8 cellular contexts compared by ENCODE assay signal in the genomic region with DNA sequence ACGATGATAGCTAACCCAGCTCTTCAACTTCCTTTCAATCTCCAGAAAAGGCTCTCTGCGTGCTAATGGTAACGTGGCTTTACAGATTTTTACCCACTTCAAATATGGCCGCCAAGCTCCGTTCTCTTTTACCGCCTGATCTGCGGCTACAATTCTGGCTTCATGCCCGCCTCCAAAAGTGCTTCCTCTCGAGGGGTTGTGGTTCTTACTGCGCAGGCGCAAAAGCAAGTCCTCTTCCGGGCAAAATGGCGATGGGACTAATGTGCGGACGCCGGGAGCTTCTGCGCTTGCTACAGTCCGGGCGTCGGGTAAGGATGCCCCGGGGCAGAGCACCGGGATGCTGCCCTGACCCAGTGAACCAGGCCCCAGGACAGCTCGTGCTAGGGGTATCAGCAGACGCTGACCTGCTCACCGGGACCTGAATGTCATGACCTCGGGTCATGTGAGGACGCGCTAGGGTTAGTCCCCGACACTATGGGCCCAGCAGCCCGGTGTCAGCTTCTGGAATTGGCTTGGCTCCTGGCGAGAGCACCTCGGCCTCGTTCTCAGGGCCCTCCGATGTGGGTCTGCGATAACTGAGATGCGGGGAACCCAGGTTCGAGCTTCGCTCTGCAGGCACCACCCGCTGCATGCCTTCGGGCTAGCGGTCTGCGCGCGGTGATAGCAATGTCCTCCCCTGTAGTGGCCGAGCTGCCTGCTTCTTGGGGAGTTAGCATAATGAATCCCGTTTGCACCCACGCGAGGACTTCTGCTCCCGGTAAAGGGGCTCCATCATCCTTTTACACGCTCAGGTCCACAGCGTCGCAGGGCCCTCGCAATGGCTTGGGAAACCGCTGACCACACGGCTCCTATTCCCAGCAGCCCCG. TPM values are rescaled to one million over a fixed set of nuclear protein-coding genes. Genes with fewer than 3 reads are reported as not detected.
DNase-seq lines count a peak whose midpoint lies in the region; ATAC-seq and TF ChIP-seq lines count a peak whose summit lies in the region.

A gene (plus strand): TSS at position 232 of the 866 bp plus-strand sequence. CDS start 14 bp downstream, at position 246.

- H3K27ac Mint-ChIP-seq in activated CD4-positive, alpha-beta T cell treated with anti-CD3 and anti-CD28 coated beads for 36 hours, result peak within 1 kb of the TSS; percentile 99

- peaks cover 67% of the 10 kb centered on the region for H3K36me3 Mint-ChIP-seq in activated CD4-positive, alpha-beta T cell treated with anti-CD3 and anti-CD28 coated beads for 36 hours (ENCODE audit: low read depth)

- H3K27me3 Mint-ChIP-seq in activated CD4-positive, alpha-beta T cell treated with anti-CD3 and anti-CD28 coated beads for 36 hours, result no peaks in the 10 kb centered on the region

- CTCF ChIA-PET in activated CD4-positive, alpha-beta T cell treated with anti-CD3 and anti-CD28 coated beads for 36 hours (lab: Charles Lee), result interaction anchor here (0.7 to 4.5 kb wide), 27 partner anchors 10 to 999 kb away, joined by 3 to 35 read pairs (median 4); a partner anchor contains a TSS

- peak within 1 kb of the TSS; percentile 99 for H3K4me3 ChIP-seq in choroid plexus epithelial cell (ENCODE audit: low read depth, low read length)

- TF ChIP-seq CTCF in AG09319 (IDR thresholded peaks at IDR 0.05; ENCODE audit: low read depth, low read length) (no peak), choroid plexus epithelial cell (conservative IDR thresholded peaks at IDR 0.05; ENCODE audit: low read depth, low read length) (no peak)

- ATAC-seq in GM19043 (IDR thresholded peaks at IDR 0.05; ENCODE audit: low read depth, unreplicated experiment) (peak; percentile 89), HG03432 (IDR thresholded peaks at IDR 0.05; ENCODE audit: unreplicated experiment) (peak; percentile 79)
- ATAC-seq in activated CD4-positive, alpha-beta T cell treated with anti-CD3 and anti-CD28 coated beads for 36 hours, result peak; percentile 87

- DNase-seq in AG09319 (ENCODE audit: extremely low read depth, low read depth), result peak; percentile 95
- peak; percentile 99 to 100 for DNase-seq in NCI-H524 (lab: John Stamatoyannopoulos, UW)
- peak; percentile 98 for DNase-seq in activated CD4-positive, alpha-beta T cell treated with anti-CD3 and anti-CD28 coated beads for 36 hours
- DNase-seq in choroid plexus epithelial cell (ENCODE audit: low read depth), result peak; percentile 98
- peak; percentile 95 for DNase-seq in kidney glomerular epithelial cell (lab: John Stamatoyannopoulos, UW)
- DNase-seq in stimulated activated CD4-positive, alpha-beta T cell treated with anti-CD3 and anti-CD28 coated beads, Interleukin-1b, Interleukin-23, amount 100 ng/mL, for 1 hour (ENCODE audit: low read depth in 2 of 2), result peak; percentile 77 to 90

- intact Hi-C loops in activated CD4-positive, alpha-beta T cell treated with anti-CD3 and anti-CD28 coated beads for 36 hours (cut with DNase I, micrococcal nuclease), result loop anchor here (1.0 to 5.0 kb wide), 12 partner anchors 29 to 1254 kb away; a partner anchor contains a TSS

- peaks cover 6% of the 10 kb centered on the region for H3K9me3 Mint-ChIP-seq in activated CD4-positive, alpha-beta T cell treated with anti-CD3 and anti-CD28 coated beads for 36 hours (ENCODE audit: low read depth)

- POLR2A ChIA-PET in activated CD4-positive, alpha-beta T cell treated with anti-CD3 and anti-CD28 coated beads for 36 hours (lab: Charles Lee), result interaction anchor here (0.6 to 1.6 kb wide), 18 partner anchors 9 to 520 kb away, joined by 3 to 11 read pairs (median 3); a partner anchor contains a TSS

- peak within 1 kb of the TSS; percentile 90 for H3K4me3 Mint-ChIP-seq in activated CD4-positive, alpha-beta T cell treated with anti-CD3 and anti-CD28 coated beads for 36 hours

- peaks cover 32% of the 10 kb centered on the region for H3K4me1 Mint-ChIP-seq in activated CD4-positive, alpha-beta T cell treated with anti-CD3 and anti-CD28 coated beads for 36 hours

RNA-seq across cellular contexts. Expression of the gene that starts here (rescaled TPM):
- 100 to 1,000 TPM; 136 to 148 TPM for total RNA-seq in activated CD4-positive, alpha-beta T cell treated with anti-CD3 and anti-CD28 coated beads for 36 hours

Comparison
In these comparisons a context has a peak if more than half of its experiments do, and no peak if none do; other contexts are left out.
1. Peak in every context shown above with its lines: DNase-seq, ATAC-seq and H3K4me3 ChIP-seq.